1 cellular context compared by ENCODE assay signal in the genomic region with DNA sequence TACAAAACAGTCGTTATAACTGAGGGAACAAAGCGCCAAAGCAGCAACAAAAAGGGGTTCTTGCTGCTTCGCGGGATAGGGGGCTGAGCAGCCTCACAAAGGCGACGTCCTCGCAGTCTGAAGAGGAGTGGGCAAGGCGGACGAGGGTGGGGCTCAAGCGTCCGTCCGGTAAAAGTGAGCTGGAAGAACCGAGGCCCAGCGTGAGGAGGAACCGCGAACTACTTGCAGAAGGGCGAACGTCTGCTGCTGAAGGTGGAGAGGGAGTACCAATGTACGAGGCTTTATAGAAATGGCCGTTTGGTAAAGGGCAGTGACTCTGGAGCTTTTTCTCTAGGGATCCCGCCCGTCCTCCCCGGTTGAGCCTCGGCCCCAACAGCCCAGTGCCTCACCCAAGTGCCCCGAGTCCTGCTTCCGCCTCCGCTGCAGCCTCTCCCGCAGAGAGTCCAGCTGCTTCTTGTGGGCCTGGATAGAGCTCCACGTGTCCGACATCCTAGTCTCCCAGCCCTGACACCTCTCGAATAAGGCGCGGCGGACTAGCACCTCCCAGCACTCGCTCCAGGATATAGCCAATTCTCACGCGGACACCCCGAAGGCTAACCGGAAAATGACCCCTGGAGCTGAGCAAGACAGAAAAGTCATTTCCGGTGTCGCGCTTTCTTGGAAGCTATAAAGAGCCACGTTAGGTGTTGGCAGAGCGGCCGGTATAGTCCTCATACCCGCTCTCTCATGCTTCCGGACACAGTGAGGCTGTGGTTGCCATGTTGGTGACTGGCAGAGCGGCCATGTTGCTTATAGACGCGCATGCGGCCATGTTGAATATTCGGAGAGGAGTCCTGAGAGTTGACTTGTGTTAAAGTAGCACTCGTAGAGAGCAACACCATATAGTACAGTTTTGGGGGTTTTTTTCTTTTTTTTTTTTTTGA.
TF ChIP-seq lines count a peak whose summit lies in the region.

A gene (minus strand): TSS at position 606 of the 923 bp plus-strand sequence. CDS start 117 bp downstream, at position 489.

TF ChIP-seq in HepG2, 621 proteins besides CTCF, POLR2A, EP300 and RAD21 (continued from another document and continues in another):
- TF ChIP-seq, protein P1, sequence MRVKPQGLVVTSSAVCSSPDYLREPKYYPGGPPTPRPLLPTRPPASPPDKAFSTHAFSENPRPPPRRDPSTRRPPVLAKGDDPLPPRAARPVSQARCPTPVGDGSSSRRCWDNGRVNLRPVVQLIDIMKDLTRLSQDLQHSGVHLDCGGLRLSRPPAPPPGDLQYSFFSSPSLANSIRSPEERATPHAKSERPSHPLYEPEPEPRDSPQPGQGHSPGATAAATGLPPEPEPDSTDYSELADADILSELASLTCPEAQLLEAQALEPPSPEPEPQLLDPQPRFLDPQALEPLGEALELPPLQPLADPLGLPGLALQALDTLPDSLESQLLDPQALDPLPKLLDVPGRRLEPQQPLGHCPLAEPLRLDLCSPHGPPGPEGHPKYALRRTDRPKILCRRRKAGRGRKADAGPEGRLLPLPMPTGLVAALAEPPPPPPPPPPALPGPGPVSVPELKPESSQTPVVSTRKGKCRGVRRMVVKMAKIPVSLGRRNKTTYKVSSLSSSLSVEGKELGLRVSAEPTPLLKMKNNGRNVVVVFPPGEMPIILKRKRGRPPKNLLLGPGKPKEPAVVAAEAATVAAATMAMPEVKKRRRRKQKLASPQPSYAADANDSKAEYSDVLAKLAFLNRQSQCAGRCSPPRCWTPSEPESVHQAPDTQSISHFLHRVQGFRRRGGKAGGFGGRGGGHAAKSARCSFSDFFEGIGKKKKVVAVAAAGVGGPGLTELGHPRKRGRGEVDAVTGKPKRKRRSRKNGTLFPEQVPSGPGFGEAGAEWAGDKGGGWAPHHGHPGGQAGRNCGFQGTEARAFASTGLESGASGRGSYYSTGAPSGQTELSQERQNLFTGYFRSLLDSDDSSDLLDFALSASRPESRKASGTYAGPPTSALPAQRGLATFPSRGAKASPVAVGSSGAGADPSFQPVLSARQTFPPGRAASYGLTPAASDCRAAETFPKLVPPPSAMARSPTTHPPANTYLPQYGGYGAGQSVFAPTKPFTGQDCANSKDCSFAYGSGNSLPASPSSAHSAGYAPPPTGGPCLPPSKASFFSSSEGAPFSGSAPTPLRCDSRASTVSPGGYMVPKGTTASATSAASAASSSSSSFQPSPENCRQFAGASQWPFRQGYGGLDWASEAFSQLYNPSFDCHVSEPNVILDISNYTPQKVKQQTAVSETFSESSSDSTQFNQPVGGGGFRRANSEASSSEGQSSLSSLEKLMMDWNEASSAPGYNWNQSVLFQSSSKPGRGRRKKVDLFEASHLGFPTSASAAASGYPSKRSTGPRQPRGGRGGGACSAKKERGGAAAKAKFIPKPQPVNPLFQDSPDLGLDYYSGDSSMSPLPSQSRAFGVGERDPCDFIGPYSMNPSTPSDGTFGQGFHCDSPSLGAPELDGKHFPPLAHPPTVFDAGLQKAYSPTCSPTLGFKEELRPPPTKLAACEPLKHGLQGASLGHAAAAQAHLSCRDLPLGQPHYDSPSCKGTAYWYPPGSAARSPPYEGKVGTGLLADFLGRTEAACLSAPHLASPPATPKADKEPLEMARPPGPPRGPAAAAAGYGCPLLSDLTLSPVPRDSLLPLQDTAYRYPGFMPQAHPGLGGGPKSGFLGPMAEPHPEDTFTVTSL (CRISPR knock-in tag; IDR thresholded peaks at IDR 0.05; ENCODE audit: borderline replicate concordance) = peak; percentile 45; the same call in 1 of the 2 replicates
- TF ChIP-seq, protein P2, sequence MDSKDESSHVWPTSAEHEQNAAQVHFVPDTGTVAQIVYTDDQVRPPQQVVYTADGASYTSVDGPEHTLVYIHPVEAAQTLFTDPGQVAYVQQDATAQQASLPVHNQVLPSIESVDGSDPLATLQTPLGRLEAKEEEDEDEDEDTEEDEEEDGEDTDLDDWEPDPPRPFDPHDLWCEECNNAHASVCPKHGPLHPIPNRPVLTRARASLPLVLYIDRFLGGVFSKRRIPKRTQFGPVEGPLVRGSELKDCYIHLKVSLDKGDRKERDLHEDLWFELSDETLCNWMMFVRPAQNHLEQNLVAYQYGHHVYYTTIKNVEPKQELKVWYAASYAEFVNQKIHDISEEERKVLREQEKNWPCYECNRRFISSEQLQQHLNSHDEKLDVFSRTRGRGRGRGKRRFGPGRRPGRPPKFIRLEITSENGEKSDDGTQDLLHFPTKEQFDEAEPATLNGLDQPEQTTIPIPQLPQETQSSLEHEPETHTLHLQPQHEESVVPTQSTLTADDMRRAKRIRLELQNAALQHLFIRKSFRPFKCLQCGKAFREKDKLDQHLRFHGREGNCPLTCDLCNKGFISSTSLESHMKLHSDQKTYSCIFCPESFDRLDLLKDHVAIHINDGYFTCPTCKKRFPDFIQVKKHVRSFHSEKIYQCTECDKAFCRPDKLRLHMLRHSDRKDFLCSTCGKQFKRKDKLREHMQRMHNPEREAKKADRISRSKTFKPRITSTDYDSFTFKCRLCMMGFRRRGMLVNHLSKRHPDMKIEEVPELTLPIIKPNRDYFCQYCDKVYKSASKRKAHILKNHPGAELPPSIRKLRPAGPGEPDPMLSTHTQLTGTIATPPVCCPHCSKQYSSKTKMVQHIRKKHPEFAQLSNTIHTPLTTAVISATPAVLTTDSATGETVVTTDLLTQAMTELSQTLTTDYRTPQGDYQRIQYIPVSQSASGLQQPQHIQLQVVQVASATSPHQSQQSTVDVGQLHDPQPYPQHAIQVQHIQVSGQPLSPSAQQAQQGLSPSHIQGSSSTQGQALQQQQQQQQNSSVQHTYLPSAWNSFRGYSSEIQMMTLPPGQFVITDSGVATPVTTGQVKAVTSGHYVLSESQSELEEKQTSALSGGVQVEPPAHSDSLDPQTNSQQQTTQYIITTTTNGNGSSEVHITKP (CRISPR knock-in tag; IDR thresholded peaks at IDR 0.05; ENCODE audit: low read depth) = peak; percentile 85
- TF ChIP-seq ZNF124 (CRISPR knock-in tag; IDR thresholded peaks at IDR 0.05) (peak; percentile 97), SNAPC2 (CRISPR knock-in tag; IDR thresholded peaks at IDR 0.05) (peak; percentile 92; the same call in 1 of the 2 replicates), TCF7L2 (IDR thresholded peaks at IDR 0.05; ENCODE audit: low read depth, low read length) (no peak), ZFP41 (CRISPR knock-in tag; IDR thresholded peaks at IDR 0.05; ENCODE audit: borderline replicate concordance) (no peak), ZNF12 (CRISPR knock-in tag; IDR thresholded peaks at IDR 0.05) (peak; percentile 83), SALL1 (CRISPR knock-in tag; IDR thresholded peaks at IDR 0.05) (peak; percentile 91), REL (CRISPR knock-in tag; conservative IDR thresholded peaks at IDR 0.05) (peak; percentile 82), RFX3 (CRISPR knock-in tag; IDR thresholded peaks at IDR 0.05) (peak; percentile 48; the same call in 1 of the 2 replicates), CCAR2 (optimal IDR thresholded peaks at IDR 0.05; ENCODE audit: low read depth, low read length) (peak; percentile 51), CEBPG (CRISPR knock-in tag; IDR thresholded peaks at IDR 0.05) (peak; percentile 56; the same call in 1 of the 2 replicates), ZNF589 (CRISPR knock-in tag; conservative IDR thresholded peaks at IDR 0.05) (0 out of 2 replicates have a peak, but pooled peaks have one; percentile 41), MTA3 (CRISPR knock-in tag; IDR thresholded peaks at IDR 0.05) (no peak)
- TF ChIP-seq, protein P3, sequence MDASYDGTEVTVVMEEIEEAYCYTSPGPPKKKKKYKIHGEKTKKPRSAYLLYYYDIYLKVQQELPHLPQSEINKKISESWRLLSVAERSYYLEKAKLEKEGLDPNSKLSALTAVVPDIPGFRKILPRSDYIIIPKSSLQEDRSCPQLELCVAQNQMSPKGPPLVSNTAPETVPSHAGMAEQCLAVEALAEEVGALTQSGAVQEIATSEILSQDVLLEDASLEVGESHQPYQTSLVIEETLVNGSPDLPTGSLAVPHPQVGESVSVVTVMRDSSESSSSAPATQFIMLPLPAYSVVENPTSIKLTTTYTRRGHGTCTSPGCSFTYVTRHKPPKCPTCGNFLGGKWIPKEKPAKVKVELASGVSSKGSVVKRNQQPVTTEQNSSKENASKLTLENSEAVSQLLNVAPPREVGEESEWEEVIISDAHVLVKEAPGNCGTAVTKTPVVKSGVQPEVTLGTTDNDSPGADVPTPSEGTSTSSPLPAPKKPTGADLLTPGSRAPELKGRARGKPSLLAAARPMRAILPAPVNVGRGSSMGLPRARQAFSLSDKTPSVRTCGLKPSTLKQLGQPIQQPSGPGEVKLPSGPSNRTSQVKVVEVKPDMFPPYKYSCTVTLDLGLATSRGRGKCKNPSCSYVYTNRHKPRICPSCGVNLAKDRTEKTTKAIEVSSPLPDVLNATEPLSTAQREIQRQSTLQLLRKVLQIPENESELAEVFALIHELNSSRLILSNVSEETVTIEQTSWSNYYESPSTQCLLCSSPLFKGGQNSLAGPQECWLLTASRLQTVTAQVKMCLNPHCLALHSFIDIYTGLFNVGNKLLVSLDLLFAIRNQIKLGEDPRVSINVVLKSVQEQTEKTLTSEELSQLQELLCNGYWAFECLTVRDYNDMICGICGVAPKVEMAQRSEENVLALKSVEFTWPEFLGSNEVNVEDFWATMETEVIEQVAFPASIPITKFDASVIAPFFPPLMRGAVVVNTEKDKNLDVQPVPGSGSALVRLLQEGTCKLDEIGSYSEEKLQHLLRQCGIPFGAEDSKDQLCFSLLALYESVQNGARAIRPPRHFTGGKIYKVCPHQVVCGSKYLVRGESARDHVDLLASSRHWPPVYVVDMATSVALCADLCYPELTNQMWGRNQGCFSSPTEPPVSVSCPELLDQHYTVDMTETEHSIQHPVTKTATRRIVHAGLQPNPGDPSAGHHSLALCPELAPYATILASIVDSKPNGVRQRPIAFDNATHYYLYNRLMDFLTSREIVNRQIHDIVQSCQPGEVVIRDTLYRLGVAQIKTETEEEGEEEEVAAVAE (CRISPR knock-in tag; IDR thresholded peaks at IDR 0.05; ENCODE audit: borderline replicate concordance) = peak; percentile 94
- TF ChIP-seq, protein P4, sequence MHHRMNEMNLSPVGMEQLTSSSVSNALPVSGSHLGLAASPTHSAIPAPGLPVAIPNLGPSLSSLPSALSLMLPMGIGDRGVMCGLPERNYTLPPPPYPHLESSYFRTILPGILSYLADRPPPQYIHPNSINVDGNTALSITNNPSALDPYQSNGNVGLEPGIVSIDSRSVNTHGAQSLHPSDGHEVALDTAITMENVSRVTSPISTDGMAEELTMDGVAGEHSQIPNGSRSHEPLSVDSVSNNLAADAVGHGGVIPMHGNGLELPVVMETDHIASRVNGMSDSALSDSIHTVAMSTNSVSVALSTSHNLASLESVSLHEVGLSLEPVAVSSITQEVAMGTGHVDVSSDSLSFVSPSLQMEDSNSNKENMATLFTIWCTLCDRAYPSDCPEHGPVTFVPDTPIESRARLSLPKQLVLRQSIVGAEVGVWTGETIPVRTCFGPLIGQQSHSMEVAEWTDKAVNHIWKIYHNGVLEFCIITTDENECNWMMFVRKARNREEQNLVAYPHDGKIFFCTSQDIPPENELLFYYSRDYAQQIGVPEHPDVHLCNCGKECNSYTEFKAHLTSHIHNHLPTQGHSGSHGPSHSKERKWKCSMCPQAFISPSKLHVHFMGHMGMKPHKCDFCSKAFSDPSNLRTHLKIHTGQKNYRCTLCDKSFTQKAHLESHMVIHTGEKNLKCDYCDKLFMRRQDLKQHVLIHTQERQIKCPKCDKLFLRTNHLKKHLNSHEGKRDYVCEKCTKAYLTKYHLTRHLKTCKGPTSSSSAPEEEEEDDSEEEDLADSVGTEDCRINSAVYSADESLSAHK (CRISPR knock-in tag; IDR thresholded peaks at IDR 0.05; ENCODE audit: borderline replicate concordance) = peak; percentile 16; the same call in 1 of the 2 replicates
- TF ChIP-seq, protein P5, sequence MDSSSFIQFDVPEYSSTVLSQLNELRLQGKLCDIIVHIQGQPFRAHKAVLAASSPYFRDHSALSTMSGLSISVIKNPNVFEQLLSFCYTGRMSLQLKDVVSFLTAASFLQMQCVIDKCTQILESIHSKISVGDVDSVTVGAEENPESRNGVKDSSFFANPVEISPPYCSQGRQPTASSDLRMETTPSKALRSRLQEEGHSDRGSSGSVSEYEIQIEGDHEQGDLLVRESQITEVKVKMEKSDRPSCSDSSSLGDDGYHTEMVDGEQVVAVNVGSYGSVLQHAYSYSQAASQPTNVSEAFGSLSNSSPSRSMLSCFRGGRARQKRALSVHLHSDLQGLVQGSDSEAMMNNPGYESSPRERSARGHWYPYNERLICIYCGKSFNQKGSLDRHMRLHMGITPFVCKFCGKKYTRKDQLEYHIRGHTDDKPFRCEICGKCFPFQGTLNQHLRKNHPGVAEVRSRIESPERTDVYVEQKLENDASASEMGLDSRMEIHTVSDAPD (CRISPR knock-in tag; IDR thresholded peaks at IDR 0.05) = 0 out of 2 replicates have a peak, but pooled peaks have one; percentile 67
- TF ChIP-seq, protein P6, sequence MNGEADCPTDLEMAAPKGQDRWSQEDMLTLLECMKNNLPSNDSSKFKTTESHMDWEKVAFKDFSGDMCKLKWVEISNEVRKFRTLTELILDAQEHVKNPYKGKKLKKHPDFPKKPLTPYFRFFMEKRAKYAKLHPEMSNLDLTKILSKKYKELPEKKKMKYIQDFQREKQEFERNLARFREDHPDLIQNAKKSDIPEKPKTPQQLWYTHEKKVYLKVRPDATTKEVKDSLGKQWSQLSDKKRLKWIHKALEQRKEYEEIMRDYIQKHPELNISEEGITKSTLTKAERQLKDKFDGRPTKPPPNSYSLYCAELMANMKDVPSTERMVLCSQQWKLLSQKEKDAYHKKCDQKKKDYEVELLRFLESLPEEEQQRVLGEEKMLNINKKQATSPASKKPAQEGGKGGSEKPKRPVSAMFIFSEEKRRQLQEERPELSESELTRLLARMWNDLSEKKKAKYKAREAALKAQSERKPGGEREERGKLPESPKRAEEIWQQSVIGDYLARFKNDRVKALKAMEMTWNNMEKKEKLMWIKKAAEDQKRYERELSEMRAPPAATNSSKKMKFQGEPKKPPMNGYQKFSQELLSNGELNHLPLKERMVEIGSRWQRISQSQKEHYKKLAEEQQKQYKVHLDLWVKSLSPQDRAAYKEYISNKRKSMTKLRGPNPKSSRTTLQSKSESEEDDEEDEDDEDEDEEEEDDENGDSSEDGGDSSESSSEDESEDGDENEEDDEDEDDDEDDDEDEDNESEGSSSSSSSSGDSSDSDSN (CRISPR knock-in tag; IDR thresholded peaks at IDR 0.05) = peak; percentile 71
- TF ChIP-seq, protein P7, sequence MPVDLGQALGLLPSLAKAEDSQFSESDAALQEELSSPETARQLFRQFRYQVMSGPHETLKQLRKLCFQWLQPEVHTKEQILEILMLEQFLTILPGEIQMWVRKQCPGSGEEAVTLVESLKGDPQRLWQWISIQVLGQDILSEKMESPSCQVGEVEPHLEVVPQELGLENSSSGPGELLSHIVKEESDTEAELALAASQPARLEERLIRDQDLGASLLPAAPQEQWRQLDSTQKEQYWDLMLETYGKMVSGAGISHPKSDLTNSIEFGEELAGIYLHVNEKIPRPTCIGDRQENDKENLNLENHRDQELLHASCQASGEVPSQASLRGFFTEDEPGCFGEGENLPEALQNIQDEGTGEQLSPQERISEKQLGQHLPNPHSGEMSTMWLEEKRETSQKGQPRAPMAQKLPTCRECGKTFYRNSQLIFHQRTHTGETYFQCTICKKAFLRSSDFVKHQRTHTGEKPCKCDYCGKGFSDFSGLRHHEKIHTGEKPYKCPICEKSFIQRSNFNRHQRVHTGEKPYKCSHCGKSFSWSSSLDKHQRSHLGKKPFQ (CRISPR knock-in tag; IDR thresholded peaks at IDR 0.05; ENCODE audit: insufficient replicate concordance) = no peak
